ENCODE assay signal across 8 cellular contexts in the genomic region with DNA sequence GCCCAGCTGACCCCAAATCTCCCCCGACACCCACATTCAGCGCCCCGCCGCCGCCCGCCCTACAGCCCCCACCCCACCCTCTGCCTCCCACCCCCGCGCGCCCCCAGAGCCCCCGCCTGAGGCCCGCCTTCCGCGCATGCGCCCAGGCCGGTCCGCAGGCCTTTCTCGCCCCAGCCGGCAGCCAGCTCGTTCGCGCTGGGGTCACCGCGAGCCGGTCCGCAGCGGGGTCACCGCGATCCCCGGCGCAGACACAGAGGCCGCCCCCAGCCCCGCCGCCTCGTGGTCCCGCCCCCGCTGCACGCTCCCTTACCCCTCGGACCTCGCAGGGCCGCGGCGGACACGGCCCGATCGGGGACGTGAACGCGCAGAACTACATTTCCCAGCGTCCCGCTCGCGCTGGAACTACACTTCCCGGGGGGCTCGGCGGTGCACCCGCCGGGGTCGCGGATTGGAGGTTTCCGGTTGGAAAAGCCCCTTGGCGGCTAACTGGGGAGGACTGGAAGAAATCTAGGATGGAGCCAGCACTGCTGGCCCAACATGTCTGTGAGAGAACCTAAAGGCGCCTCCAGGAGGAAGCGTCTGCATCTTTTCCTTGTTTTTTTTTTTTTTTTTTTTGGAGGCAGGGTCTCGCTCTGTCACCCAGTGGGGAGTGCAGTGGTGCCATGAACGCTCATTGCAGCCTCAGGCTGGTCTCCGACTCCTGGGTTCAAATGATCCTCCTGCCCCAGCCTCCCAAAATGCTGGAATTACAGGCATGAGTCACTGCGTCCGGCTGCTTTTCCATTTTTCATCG. TPM values are rescaled to one million over a fixed set of nuclear protein-coding genes. Genes with fewer than 3 reads are reported as not detected.
DNase-seq lines count a peak whose midpoint lies in the region; ATAC-seq and TF ChIP-seq lines count a peak whose summit lies in the region.

A gene (minus strand): TSS at position 374 of the 793 bp plus-strand sequence. CDS start 10,671 bp downstream, outside the sequence.

- H3K36me3 ChIP-seq in ES-I3 (ENCODE audit: insufficient read depth, low read length): no peaks in the 10 kb centered on the region
- H3K36me3 ChIP-seq in SK-N-MC (ENCODE audit: insufficient read depth, low read length): peaks cover 1% of the 10 kb centered on the region; the same call in 1 of the 2 replicates
- no peaks in the 10 kb centered on the region for H3K36me3 ChIP-seq in thoracic aorta

- peak within 1 kb of the TSS; percentile 86 for H3K4me3 Mint-ChIP-seq in activated naive CD8-positive, alpha-beta T cell treated with anti-CD3 and anti-CD28 coated beads for 36 hours
- H3K4me3 Mint-ChIP-seq in osteocyte (ENCODE audit: unreplicated experiment): peak within 1 kb of the TSS; percentile 89

- peaks cover 19% of the 10 kb centered on the region for H3K9me3 Mint-ChIP-seq in activated naive CD8-positive, alpha-beta T cell treated with anti-CD3 and anti-CD28 coated beads for 36 hours
- H3K9me3 Mint-ChIP-seq in osteocyte (ENCODE audit: unreplicated experiment): peaks cover 18% of the 10 kb centered on the region

- no peaks in the 10 kb centered on the region for H3K4me1 ChIP-seq in ES-I3 (ENCODE audit: insufficient read depth, low read length)
- peaks cover 11 to 19% of the 10 kb centered on the region in 2 donors for H3K4me1 ChIP-seq in thoracic aorta (ENCODE audit: control insufficient read depth in 1 of 2, low read depth in 2 of 2)

- H3K9ac ChIP-seq in ES-I3 (ENCODE audit: low read depth, low read length): peak within 1 kb of the TSS; percentile 88
- peak within 1 kb of the TSS; percentile 95 for H3K9ac ChIP-seq in SK-N-MC (ENCODE audit: insufficient read length)

- TF ChIP-seq CTCF in LNCaP clone FGC (IDR thresholded peaks at IDR 0.05; ENCODE audit: control insufficient read depth, extremely low read depth, insufficient read depth) (no peak), osteocyte (IDR thresholded peaks at IDR 0.05) (no peak), thoracic aorta (IDR thresholded peaks at IDR 0.05) (no peak)

- H3K27me3 Mint-ChIP-seq in activated naive CD8-positive, alpha-beta T cell treated with anti-CD3 and anti-CD28 coated beads for 36 hours: no peaks in the 10 kb centered on the region
- no peaks in the 10 kb centered on the region for H3K27me3 Mint-ChIP-seq in osteocyte (ENCODE audit: unreplicated experiment)

- DNase-seq in GOT3 (lab: John Stamatoyannopoulos, UW): peak; percentile 53
- peak; percentile 67 for DNase-seq in LNCaP clone FGC (ENCODE audit: low read depth)
- peak; percentile 45 for DNase-seq in SK-N-MC (ENCODE audit: low read depth, low spot score)
- DNase-seq in activated naive CD8-positive, alpha-beta T cell treated with anti-CD3 and anti-CD28 coated beads for 36 hours: peak; percentile 88
- DNase-seq in Right ventricle myocardium inferior (ENCODE audit: missing footprints): peak; percentile 95
- DNase-seq in osteocyte (ENCODE audit: extremely low spot score, unreplicated experiment): peak; percentile 94
- DNase-seq in thoracic aorta (ENCODE audit: low spot score): peak; percentile 53

- H3K9me3 ChIP-seq in ES-I3 (ENCODE audit: control insufficient read depth, insufficient read depth, low read length): no peaks in the 10 kb centered on the region; the same call in 1 of the 2 replicates
- H3K9me3 ChIP-seq in SK-N-MC (ENCODE audit: low read depth, low read length): peaks cover 8% of the 10 kb centered on the region; the same call in 1 of the 2 replicates
- H3K9me3 ChIP-seq in thoracic aorta: peaks cover 27% of the 10 kb centered on the region

- no peaks in the 10 kb centered on the region for H3K27me3 ChIP-seq in thoracic aorta (replicated peaks; ENCODE audit: insufficient read depth)

- intact Hi-C loops in Right ventricle myocardium inferior (cut with DNase I): loop anchor here (1.0 to 2.0 kb wide), 2 partner anchors 30 to 49 kb away; a partner anchor contains a TSS

- peak within 1 kb of the TSS; percentile 80 for H3K27ac Mint-ChIP-seq in activated naive CD8-positive, alpha-beta T cell treated with anti-CD3 and anti-CD28 coated beads for 36 hours
- peak within 1 kb of the TSS; percentile 94 for H3K27ac Mint-ChIP-seq in osteocyte (ENCODE audit: unreplicated experiment)

- peak within 1 kb of the TSS; percentile 95 for H3K4me3 ChIP-seq in LNCaP clone FGC (ENCODE audit: low read depth, low read length)
- peak within 1 kb of the TSS; percentile 93 for H3K4me3 ChIP-seq in SK-N-MC
- H3K4me3 ChIP-seq in thoracic aorta: peak within 1 kb of the TSS; percentile 97

- ATAC-seq in Right ventricle myocardium inferior: peak; percentile 96
- ATAC-seq in thoracic aorta (ENCODE audit: insufficient number of reproducible peaks, low FRiP score, low read depth): peak; percentile 76

- H3K36me3 Mint-ChIP-seq in activated naive CD8-positive, alpha-beta T cell treated with anti-CD3 and anti-CD28 coated beads for 36 hours: peaks cover 33% of the 10 kb centered on the region
- H3K36me3 Mint-ChIP-seq in osteocyte (ENCODE audit: unreplicated experiment): peaks cover 24% of the 10 kb centered on the region

- peak within 1 kb of the TSS; percentile 87 for H3K27ac ChIP-seq in SK-N-MC
- H3K27ac ChIP-seq in thoracic aorta: peak within 1 kb of the TSS; percentile 75 to 82

- H3K4me1 Mint-ChIP-seq in activated naive CD8-positive, alpha-beta T cell treated with anti-CD3 and anti-CD28 coated beads for 36 hours: peaks cover 12% of the 10 kb centered on the region
- peaks cover 24% of the 10 kb centered on the region for H3K4me1 Mint-ChIP-seq in osteocyte (ENCODE audit: unreplicated experiment)

RNA-seq across cellular contexts. Expression of the gene that starts here (rescaled TPM):
- 1 to 10 TPM; 4.2 to 5.1 TPM for total RNA-seq in activated naive CD8-positive, alpha-beta T cell treated with anti-CD3 and anti-CD28 coated beads for 36 hours
- 13.1 TPM for total RNA-seq in Right ventricle myocardium inferior
- 17.8 and 19.1 TPM in 2 replicates for total RNA-seq in osteocyte
- total RNA-seq in thoracic aorta: 10 to 100 TPM in 1 of 2 donors, 1 to 10 TPM in 1; 7.0 to 23.2 TPM

Comparison
In these comparisons a context has a peak if more than half of its experiments do, and no peak if none do; other contexts are left out.
1. Peak in every context shown above with its lines: DNase-seq, ATAC-seq, H3K4me3 ChIP-seq and H3K27ac ChIP-seq.
2. DNase-seq: peak in every context shown above with its lines; median percentile 95 in Right ventricle myocardium inferior; 94 in osteocyte; 88 in activated naive CD8-positive, alpha-beta T cell treated with anti-CD3 and anti-CD28 coated beads for 36 hours; 67 in LNCaP clone FGC; 53 in GOT3; 53 in thoracic aorta; 45 in SK-N-MC.